In the genomic region with DNA sequence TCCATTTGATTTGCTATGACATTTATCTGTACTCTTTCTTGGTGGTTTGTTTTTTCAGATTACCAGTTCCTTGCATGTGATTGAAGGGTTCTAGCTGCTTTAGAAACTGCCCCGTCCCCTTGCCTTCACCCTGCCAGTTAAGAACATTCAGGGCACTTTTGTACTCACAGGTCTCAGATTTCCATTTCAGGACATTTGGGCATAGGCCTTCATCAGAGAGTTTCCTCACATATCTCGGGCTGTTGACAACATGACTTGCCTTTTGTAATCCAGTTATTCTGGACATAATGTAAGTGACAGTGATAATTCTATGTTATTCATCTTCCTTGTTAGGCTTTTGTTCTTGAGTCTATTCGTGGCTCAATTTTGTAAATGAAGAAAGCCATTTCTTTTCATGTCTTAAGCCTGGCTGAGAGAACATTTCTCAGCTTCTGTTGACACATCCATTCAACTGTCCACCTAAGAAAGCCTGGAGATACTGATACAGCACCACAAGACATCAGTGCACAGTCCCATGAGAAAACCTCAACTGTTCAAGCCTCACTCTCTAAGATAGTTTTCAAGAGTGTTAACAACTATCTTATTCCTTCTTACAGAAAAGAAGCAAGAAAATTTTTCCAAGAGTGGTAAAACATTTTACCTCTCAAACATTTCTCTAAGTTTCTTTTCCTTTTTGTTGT, we compare ENCODE assay signal across 1 cellular context.
TF ChIP-seq lines count a peak whose summit lies in the region.

No MANE protein-coding gene starts in this region.

TF ChIP-seq in GM23338, 12 proteins besides CTCF, POLR2A, EP300 and RAD21 (continued from another document):
- TF ChIP-seq, protein P1, sequence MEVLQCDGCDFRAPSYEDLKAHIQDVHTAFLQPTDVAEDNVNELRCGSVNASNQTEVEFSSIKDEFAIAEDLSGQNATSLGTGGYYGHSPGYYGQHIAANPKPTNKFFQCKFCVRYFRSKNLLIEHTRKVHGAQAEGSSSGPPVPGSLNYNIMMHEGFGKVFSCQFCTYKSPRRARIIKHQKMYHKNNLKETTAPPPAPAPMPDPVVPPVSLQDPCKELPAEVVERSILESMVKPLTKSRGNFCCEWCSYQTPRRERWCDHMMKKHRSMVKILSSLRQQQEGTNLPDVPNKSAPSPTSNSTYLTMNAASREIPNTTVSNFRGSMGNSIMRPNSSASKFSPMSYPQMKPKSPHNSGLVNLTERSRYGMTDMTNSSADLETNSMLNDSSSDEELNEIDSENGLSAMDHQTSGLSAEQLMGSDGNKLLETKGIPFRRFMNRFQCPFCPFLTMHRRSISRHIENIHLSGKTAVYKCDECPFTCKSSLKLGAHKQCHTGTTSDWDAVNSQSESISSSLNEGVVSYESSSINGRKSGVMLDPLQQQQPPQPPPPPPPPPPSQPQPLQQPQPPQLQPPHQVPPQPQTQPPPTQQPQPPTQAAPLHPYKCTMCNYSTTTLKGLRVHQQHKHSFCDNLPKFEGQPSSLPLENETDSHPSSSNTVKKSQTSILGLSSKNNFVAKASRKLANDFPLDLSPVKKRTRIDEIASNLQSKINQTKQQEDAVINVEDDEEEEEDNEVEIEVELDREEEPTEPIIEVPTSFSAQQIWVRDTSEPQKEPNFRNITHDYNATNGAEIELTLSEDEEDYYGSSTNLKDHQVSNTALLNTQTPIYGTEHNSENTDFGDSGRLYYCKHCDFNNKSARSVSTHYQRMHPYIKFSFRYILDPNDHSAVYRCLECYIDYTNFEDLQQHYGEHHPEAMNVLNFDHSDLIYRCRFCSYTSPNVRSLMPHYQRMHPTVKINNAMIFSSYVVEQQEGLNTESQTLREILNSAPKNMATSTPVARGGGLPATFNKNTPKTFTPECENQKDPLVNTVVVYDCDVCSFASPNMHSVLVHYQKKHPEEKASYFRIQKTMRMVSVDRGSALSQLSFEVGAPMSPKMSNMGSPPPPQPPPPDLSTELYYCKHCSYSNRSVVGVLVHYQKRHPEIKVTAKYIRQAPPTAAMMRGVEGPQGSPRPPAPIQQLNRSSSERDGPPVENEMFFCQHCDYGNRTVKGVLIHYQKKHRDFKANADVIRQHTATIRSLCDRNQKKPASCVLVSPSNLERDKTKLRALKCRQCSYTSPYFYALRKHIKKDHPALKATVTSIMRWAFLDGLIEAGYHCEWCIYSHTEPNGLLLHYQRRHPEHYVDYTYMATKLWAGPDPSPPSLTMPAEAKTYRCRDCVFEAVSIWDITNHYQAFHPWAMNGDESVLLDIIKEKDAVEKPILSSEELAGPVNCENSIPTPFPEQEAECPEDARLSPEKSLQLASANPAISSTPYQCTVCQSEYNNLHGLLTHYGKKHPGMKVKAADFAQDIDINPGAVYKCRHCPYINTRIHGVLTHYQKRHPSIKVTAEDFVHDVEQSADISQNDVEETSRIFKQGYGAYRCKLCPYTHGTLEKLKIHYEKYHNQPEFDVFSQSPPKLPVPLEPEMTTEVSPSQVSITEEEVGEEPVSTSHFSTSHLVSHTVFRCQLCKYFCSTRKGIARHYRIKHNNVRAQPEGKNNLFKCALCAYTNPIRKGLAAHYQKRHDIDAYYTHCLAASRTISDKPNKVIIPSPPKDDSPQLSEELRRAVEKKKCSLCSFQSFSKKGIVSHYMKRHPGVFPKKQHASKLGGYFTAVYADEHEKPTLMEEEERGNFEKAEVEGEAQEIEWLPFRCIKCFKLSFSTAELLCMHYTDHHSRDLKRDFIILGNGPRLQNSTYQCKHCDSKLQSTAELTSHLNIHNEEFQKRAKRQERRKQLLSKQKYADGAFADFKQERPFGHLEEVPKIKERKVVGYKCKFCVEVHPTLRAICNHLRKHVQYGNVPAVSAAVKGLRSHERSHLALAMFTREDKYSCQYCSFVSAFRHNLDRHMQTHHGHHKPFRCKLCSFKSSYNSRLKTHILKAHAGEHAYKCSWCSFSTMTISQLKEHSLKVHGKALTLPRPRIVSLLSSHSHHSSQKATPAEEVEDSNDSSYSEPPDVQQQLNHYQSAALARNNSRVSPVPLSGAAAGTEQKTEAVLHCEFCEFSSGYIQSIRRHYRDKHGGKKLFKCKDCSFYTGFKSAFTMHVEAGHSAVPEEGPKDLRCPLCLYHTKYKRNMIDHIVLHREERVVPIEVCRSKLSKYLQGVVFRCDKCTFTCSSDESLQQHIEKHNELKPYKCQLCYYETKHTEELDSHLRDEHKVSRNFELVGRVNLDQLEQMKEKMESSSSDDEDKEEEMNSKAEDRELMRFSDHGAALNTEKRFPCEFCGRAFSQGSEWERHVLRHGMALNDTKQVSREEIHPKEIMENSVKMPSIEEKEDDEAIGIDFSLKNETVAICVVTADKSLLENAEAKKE (CRISPR knock-in tag; IDR thresholded peaks at IDR 0.05), result no peak
